In genomic region chr20:3408251-3408637, GRCh38 we compare ENCODE assay signal across 1 cellular context.
TF ChIP-seq lines count a peak whose summit lies in the region.

No MANE protein-coding gene starts in this region.

TF ChIP-seq in HepG2, 621 proteins besides CTCF, POLR2A, EP300 and RAD21 (continued from another document and continues in another):
- TF ChIP-seq, protein P1, sequence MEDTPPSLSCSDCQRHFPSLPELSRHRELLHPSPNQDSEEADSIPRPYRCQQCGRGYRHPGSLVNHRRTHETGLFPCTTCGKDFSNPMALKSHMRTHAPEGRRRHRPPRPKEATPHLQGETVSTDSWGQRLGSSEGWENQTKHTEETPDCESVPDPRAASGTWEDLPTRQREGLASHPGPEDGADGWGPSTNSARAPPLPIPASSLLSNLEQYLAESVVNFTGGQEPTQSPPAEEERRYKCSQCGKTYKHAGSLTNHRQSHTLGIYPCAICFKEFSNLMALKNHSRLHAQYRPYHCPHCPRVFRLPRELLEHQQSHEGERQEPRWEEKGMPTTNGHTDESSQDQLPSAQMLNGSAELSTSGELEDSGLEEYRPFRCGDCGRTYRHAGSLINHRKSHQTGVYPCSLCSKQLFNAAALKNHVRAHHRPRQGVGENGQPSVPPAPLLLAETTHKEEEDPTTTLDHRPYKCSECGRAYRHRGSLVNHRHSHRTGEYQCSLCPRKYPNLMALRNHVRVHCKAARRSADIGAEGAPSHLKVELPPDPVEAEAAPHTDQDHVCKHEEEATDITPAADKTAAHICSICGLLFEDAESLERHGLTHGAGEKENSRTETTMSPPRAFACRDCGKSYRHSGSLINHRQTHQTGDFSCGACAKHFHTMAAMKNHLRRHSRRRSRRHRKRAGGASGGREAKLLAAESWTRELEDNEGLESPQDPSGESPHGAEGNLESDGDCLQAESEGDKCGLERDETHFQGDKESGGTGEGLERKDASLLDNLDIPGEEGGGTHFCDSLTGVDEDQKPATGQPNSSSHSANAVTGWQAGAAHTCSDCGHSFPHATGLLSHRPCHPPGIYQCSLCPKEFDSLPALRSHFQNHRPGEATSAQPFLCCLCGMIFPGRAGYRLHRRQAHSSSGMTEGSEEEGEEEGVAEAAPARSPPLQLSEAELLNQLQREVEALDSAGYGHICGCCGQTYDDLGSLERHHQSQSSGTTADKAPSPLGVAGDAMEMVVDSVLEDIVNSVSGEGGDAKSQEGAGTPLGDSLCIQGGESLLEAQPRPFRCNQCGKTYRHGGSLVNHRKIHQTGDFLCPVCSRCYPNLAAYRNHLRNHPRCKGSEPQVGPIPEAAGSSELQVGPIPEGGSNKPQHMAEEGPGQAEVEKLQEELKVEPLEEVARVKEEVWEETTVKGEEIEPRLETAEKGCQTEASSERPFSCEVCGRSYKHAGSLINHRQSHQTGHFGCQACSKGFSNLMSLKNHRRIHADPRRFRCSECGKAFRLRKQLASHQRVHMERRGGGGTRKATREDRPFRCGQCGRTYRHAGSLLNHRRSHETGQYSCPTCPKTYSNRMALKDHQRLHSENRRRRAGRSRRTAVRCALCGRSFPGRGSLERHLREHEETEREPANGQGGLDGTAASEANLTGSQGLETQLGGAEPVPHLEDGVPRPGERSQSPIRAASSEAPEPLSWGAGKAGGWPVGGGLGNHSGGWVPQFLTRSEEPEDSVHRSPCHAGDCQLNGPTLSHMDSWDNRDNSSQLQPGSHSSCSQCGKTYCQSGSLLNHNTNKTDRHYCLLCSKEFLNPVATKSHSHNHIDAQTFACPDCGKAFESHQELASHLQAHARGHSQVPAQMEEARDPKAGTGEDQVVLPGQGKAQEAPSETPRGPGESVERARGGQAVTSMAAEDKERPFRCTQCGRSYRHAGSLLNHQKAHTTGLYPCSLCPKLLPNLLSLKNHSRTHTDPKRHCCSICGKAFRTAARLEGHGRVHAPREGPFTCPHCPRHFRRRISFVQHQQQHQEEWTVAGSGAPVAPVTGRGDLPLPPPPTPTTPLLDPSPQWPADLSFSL (CRISPR knock-in tag; IDR thresholded peaks at IDR 0.05) = no peak
- TF ChIP-seq, protein P2, sequence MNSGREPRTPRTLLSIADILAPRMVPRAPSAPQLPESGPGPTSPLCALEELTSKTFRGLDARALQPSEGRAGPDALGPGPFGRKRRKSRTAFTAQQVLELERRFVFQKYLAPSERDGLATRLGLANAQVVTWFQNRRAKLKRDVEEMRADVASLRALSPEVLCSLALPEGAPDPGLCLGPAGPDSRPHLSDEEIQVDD (CRISPR knock-in tag; IDR thresholded peaks at IDR 0.05; ENCODE audit: borderline replicate concordance) = no peak
- TF ChIP-seq GABPA (IDR thresholded peaks at IDR 0.05; ENCODE audit: low read depth, low read length) (no peak), GABPA (CRISPR knock-in tag; IDR thresholded peaks at IDR 0.05; ENCODE audit: low read depth) (peak; percentile 35; the same call in 1 of the 2 replicates), HES4 (CRISPR knock-in tag; IDR thresholded peaks at IDR 0.05; ENCODE audit: borderline replicate concordance) (no peak), ZNF878 (CRISPR knock-in tag; IDR thresholded peaks at IDR 0.05) (no peak), CBX5 (CRISPR knock-in tag; IDR thresholded peaks at IDR 0.05; ENCODE audit: borderline replicate concordance) (no peak), ZNF570 (CRISPR knock-in tag; IDR thresholded peaks at IDR 0.05; ENCODE audit: borderline replicate concordance) (no peak), KLF9 (CRISPR knock-in tag; IDR thresholded peaks at IDR 0.05; ENCODE audit: low read depth) (no peak), MAFK (conservative IDR thresholded peaks at IDR 0.05 in 1 of 2, IDR thresholded peaks at IDR 0.05 in 1 of 2; ENCODE audit: low read length in 2 of 2) (no peak), FOXO1 (CRISPR knock-in tag; IDR thresholded peaks at IDR 0.05) (no peak), MBNL3 (CRISPR knock-in tag; conservative IDR thresholded peaks at IDR 0.05) (no peak), ZNF343 (CRISPR knock-in tag; IDR thresholded peaks at IDR 0.05) (no peak), ZC3H13 (CRISPR knock-in tag; IDR thresholded peaks at IDR 0.05) (no peak; the same call in 1 of the 2 replicates), SAP130 (CRISPR knock-in tag; IDR thresholded peaks at IDR 0.05; ENCODE audit: low read depth) (peak; percentile 0; the same call in 1 of the 2 replicates), ZUFSP (CRISPR knock-in tag; IDR thresholded peaks at IDR 0.05; ENCODE audit: borderline replicate concordance) (no peak), KDM4B (CRISPR knock-in tag; IDR thresholded peaks at IDR 0.05) (no peak), ZNF18 (CRISPR knock-in tag; IDR thresholded peaks at IDR 0.05; ENCODE audit: insufficient replicate concordance) (no peak), ZNF839 (CRISPR knock-in tag; IDR thresholded peaks at IDR 0.05; ENCODE audit: borderline replicate concordance) (no peak), ZNF737 (CRISPR knock-in tag; IDR thresholded peaks at IDR 0.05; ENCODE audit: borderline replicate concordance) (no peak), ZNF160 (CRISPR knock-in tag; IDR thresholded peaks at IDR 0.05) (no peak), RBFOX2 (IDR thresholded peaks at IDR 0.05; ENCODE audit: low read depth, low read length) (no peak), SIN3A (IDR thresholded peaks at IDR 0.05; ENCODE audit: borderline replicate concordance, low read depth, low read length) (no peak), ZNF510 (CRISPR knock-in tag; IDR thresholded peaks at IDR 0.05; ENCODE audit: low read depth) (no peak), ZBTB46 (CRISPR knock-in tag; IDR thresholded peaks at IDR 0.05; ENCODE audit: borderline replicate concordance) (no peak), EHMT2 (IDR thresholded peaks at IDR 0.05; ENCODE audit: borderline replicate concordance, low read depth, low read length) (no peak), ZBTB7A (CRISPR knock-in tag; IDR thresholded peaks at IDR 0.05) (no peak), ZNF546 (CRISPR knock-in tag; conservative IDR thresholded peaks at IDR 0.05) (no peak), ZNF34 (CRISPR knock-in tag; IDR thresholded peaks at IDR 0.05; ENCODE audit: borderline replicate concordance) (0 out of 2 replicates have a peak, but pooled peaks have one; percentile 8), PAWR (CRISPR knock-in tag; IDR thresholded peaks at IDR 0.05; ENCODE audit: borderline replicate concordance) (no peak)
- TF ChIP-seq, protein P3, sequence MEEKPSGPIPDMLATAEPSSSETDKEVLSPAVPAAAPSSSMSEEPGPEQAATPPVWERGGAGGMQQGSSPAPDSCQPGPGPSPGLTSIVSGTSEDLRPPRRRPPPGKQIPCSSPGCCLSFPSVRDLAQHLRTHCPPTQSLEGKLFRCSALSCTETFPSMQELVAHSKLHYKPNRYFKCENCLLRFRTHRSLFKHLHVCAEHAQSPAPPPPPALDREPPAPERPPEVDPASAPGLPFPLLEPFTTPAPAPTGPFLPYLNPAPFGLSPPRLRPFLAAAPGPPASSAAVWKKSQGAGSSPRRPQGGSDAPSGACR (CRISPR knock-in tag; IDR thresholded peaks at IDR 0.05) = no peak
- TF ChIP-seq, protein P4, sequence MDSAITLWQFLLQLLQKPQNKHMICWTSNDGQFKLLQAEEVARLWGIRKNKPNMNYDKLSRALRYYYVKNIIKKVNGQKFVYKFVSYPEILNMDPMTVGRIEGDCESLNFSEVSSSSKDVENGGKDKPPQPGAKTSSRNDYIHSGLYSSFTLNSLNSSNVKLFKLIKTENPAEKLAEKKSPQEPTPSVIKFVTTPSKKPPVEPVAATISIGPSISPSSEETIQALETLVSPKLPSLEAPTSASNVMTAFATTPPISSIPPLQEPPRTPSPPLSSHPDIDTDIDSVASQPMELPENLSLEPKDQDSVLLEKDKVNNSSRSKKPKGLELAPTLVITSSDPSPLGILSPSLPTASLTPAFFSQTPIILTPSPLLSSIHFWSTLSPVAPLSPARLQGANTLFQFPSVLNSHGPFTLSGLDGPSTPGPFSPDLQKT (CRISPR knock-in tag; IDR thresholded peaks at IDR 0.05; ENCODE audit: borderline replicate concordance) = no peak
- TF ChIP-seq, protein P5, sequence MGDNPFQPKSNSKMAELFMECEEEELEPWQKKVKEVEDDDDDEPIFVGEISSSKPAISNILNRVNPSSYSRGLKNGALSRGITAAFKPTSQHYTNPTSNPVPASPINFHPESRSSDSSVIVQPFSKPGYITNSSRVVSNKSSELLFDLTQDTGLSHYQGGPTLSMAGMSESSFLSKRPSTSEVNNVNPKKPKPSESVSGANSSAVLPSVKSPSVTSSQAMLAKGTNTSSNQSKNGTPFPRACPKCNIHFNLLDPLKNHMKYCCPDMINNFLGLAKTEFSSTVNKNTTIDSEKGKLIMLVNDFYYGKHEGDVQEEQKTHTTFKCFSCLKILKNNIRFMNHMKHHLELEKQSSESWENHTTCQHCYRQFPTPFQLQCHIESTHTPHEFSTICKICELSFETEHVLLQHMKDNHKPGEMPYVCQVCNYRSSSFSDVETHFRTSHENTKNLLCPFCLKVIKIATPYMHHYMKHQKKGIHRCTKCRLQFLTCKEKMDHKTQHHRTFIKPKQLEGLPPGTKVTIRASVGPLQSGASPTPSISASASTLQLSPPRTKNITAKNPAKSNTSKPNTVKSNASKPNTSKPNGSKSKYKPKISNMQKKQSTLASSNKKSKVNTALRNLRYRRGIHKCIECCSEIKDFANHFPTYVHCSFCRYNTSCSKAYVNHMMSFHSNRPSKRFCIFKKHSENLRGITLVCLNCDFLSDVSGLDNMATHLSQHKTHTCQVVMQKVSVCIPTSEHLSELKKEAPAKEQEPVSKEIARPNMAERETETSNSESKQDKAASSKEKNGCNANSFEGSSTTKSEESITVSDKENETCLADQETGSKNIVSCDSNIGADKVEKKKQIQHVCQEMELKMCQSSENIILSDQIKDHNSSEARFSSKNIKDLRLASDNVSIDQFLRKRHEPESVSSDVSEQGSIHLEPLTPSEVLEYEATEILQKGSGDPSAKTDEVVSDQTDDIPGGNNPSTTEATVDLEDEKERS (CRISPR knock-in tag; IDR thresholded peaks at IDR 0.05) = no peak; the same call in 1 of the 2 replicates
- TF ChIP-seq, protein P6, sequence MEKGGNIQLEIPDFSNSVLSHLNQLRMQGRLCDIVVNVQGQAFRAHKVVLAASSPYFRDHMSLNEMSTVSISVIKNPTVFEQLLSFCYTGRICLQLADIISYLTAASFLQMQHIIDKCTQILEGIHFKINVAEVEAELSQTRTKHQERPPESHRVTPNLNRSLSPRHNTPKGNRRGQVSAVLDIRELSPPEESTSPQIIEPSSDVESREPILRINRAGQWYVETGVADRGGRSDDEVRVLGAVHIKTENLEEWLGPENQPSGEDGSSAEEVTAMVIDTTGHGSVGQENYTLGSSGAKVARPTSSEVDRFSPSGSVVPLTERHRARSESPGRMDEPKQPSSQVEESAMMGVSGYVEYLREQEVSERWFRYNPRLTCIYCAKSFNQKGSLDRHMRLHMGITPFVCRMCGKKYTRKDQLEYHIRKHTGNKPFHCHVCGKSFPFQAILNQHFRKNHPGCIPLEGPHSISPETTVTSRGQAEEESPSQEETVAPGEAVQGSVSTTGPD (CRISPR knock-in tag; IDR thresholded peaks at IDR 0.05) = no peak
